18 cellular contexts compared by ENCODE assay signal in genomic region chr13:100848304-100848703, GRCh38.
"Had no signal": no experiment of that assay in that cellular context is flagged by ENCODE, and none has a peak within 500 bp of the region (broad histone marks: within the 10 kb centered on the region; RNA-seq: fewer than 3 reads in every experiment).

No MANE protein-coding gene starts in this region.

- H3K9me3 ChIP-seq: thyroid gland had no signal

- H3K27me3 ChIP-seq: left lung, sigmoid colon, spleen, thyroid gland had no signal

- H3K36me3 ChIP-seq: left lung, sigmoid colon, spleen, thyroid gland had no signal

- H3K27ac ChIP-seq: left lung, sigmoid colon, spleen, thyroid gland had no signal

- H3K4me3 ChIP-seq: left lung, sigmoid colon, spleen, thyroid gland had no signal

- H3K4me1 ChIP-seq: left lung, sigmoid colon, spleen, thyroid gland had no signal

- DNase-seq: activated CD4-positive, alpha-beta memory T cell treated with anti-CD3 and anti-CD28 coated beads for 36 hours; activated CD4-positive, alpha-beta T cell treated with anti-CD3 and anti-CD28 coated beads for 36 hours; activated naive CD4-positive, alpha-beta T cell treated with Interleukin-2 at 50 U/mL for 16 hours; activated T-cell treated with anti-CD3 and anti-CD28 coated beads, Interleukin-2, amount 50 U/mL, for 1 hour; caudate nucleus; effector memory CD8-positive, alpha-beta T cell; erythroblast; hypothalamus; left lung; mammary epithelial cell; midbrain; nucleus accumbens; posterior cingulate gyrus; sigmoid colon; spleen; stimulated activated CD4-positive, alpha-beta T cell treated with anti-CD3 and anti-CD28 coated beads, Interleukin-4, amount 100 ng/mL, for 4 hours; T-helper 2 cell; thyroid gland had no signal
